ENCODE assay signal across 8 cellular contexts in the genomic region with DNA sequence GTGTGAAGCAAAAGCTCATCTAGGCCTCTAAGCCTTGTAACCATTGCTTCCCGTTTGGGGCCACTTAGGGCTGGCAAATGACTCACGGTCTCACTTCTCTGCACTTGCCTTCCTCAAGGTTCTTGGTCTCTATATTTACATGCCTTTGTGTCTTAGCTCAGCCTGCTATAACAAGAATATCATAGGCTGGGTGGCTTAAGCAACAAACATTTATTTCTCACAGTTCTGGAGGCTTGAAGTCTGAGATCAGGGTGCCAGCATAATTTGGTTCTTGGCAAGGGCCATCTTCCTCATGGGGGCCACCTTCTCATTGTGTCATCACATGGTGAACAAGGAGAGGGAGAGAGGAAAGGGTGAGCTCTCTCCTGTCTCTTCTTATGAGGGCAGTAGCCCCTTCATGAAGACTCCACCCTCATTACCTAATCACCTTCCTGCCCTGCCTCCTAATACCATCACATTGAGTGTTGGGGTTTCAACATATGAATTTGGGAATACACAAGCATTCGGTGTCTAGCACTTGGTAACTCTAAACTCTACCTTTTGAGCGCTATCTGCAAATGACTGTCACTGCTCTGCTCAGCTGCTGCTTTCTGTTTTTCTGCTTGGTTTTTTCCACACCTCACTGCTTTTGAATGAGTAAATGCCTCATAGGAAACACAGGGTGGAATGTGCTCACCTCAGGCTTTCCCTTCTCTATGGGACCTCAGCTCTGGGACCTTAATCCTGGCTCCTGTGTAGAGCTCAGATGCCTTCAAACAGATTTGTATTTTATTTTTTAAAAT. TPM values are rescaled to one million over a fixed set of nuclear protein-coding genes. Genes with fewer than 3 reads are reported as not detected.
DNase-seq lines count a peak whose midpoint lies in the region; ATAC-seq and TF ChIP-seq lines count a peak whose summit lies in the region.

No MANE protein-coding gene starts in this region.

- no peaks in the 10 kb centered on the region for H3K36me3 ChIP-seq in mucosa of descending colon (ENCODE audit: low read depth)

- H3K9me3 Mint-ChIP-seq in activated T-cell treated with anti-CD3 and anti-CD28 coated beads, Interleukin-2, amount 50 U/mL, for 24 hours = no peaks in the 10 kb centered on the region

- intact Hi-C loops in mucosa of descending colon (cut with DNase I, micrococcal nuclease) = no loop called here

- no peaks in the 10 kb centered on the region for H3K9me3 ChIP-seq in mucosa of descending colon

- peak overlapping the region; percentile 11 for H3K4me3 Mint-ChIP-seq in activated T-cell treated with anti-CD3 and anti-CD28 coated beads, Interleukin-2, amount 50 U/mL, for 24 hours

- no peak for TF ChIP-seq CTCF in mucosa of descending colon (IDR thresholded peaks at IDR 0.05)

- H3K36me3 Mint-ChIP-seq in activated T-cell treated with anti-CD3 and anti-CD28 coated beads, Interleukin-2, amount 50 U/mL, for 24 hours (ENCODE audit: low read depth) = no peaks in the 10 kb centered on the region

- peaks cover 28% of the 10 kb centered on the region for H3K4me1 Mint-ChIP-seq in activated T-cell treated with anti-CD3 and anti-CD28 coated beads, Interleukin-2, amount 50 U/mL, for 24 hours (ENCODE audit: low read depth)

- H3K4me1 ChIP-seq in mucosa of descending colon (ENCODE audit: low read depth) = no peaks in the 10 kb centered on the region

- no peak overlapping the region for H3K4me3 ChIP-seq in mucosa of descending colon

- peak overlapping the region; percentile 91 for H3K27ac Mint-ChIP-seq in activated T-cell treated with anti-CD3 and anti-CD28 coated beads, Interleukin-2, amount 50 U/mL, for 24 hours

- peaks cover 6% of the 10 kb centered on the region for H3K27me3 Mint-ChIP-seq in activated T-cell treated with anti-CD3 and anti-CD28 coated beads, Interleukin-2, amount 50 U/mL, for 24 hours

- ATAC-seq in GM19023 (IDR thresholded peaks at IDR 0.05; ENCODE audit: unreplicated experiment) (peak; percentile 71), HG03064 (IDR thresholded peaks at IDR 0.05; ENCODE audit: low read depth, unreplicated experiment) (peak; percentile 80), mucosa of descending colon (peak; percentile 27)

- no peak for DNase-seq in activated T-cell treated with anti-CD3 and anti-CD28 coated beads, Interleukin-2, amount 50 U/mL, for 24 hours
- DNase-seq in mucosa of descending colon (no peak), DMS153 (lab: John Stamatoyannopoulos, UW) (no peak), cerebellar nuclear complex (lab: John Stamatoyannopoulos, UW) (no peak), NCI-H2227 treated with DMSO at 0.1 percent for 48 hours (lab: John Stamatoyannopoulos, UW) (no peak), NCI-H1930 (lab: John Stamatoyannopoulos, UW) (no peak)

RNA-seq across cellular contexts. Expression of a gene that starts 16.2 kb away (rescaled TPM):
- 10 to 100 TPM; 29.3 to 51.2 (median 31.8) TPM for total RNA-seq in mucosa of descending colon

Comparison
In these comparisons a context has a peak if more than half of its experiments do, and no peak if none do; other contexts are left out.
1. ATAC-seq: peak in every context shown above with its lines; median percentile 80 in HG03064; 71 in GM19023; 27 in mucosa of descending colon.